1 cellular context compared by ENCODE assay signal in the genomic region with DNA sequence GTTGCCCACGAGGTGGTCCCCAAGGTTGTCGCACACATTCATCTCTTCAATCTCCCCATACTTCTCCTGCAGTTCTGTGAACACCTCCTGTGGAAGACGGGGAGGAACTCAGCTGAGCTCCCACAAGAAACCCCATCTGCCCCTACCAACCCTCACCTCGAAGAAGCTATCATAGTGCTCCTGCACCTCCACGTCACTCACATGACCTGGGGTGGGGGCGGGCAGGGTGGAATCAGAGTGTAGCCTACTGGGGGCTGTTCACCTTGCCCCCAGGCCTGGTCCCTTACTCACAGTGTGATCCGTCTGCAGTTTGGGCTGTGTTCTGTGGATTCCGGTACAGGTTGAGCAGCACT.
TF ChIP-seq lines count a peak whose summit lies in the region.

No MANE protein-coding gene starts in this region.

TF ChIP-seq in HepG2, 621 proteins besides CTCF, POLR2A, EP300 and RAD21:
- TF ChIP-seq CHD2 (IDR thresholded peaks at IDR 0.05; ENCODE audit: low read depth, low read length) (no peak), FOXA1 (IDR thresholded peaks at IDR 0.05) (no peak), FOXA1 (CRISPR knock-in tag; IDR thresholded peaks at IDR 0.05) (no peak), RARG (CRISPR knock-in tag; IDR thresholded peaks at IDR 0.05; ENCODE audit: low read depth) (no peak), ATF4 (CRISPR knock-in tag; IDR thresholded peaks at IDR 0.05) (no peak), ZNF678 (CRISPR knock-in tag; IDR thresholded peaks at IDR 0.05) (no peak), GLI4 (CRISPR knock-in tag; IDR thresholded peaks at IDR 0.05; ENCODE audit: borderline replicate concordance) (no peak), KDM3A (CRISPR knock-in tag; IDR thresholded peaks at IDR 0.05; ENCODE audit: low read depth) (no peak), ATRX (CRISPR knock-in tag; IDR thresholded peaks at IDR 0.05; ENCODE audit: borderline replicate concordance) (no peak), DRAP1 (CRISPR knock-in tag; IDR thresholded peaks at IDR 0.05) (no peak), MATR3 (CRISPR knock-in tag; IDR thresholded peaks at IDR 0.05) (no peak), ZFP90 (CRISPR knock-in tag; IDR thresholded peaks at IDR 0.05; ENCODE audit: borderline replicate concordance) (no peak), SALL1 (CRISPR knock-in tag; IDR thresholded peaks at IDR 0.05) (no peak), TAF15 (IDR thresholded peaks at IDR 0.05; ENCODE audit: low read depth, low read length, poor library complexity, severe bottlenecking) (no peak), ZNF496 (CRISPR knock-in tag; IDR thresholded peaks at IDR 0.05; ENCODE audit: insufficient replicate concordance) (no peak), ZNF550 (CRISPR knock-in tag; IDR thresholded peaks at IDR 0.05; ENCODE audit: borderline replicate concordance) (no peak), ZNF597 (CRISPR knock-in tag; IDR thresholded peaks at IDR 0.05) (no peak), KMT2A (CRISPR knock-in tag; IDR thresholded peaks at IDR 0.05) (no peak), STAG1 (CRISPR knock-in tag; IDR thresholded peaks at IDR 0.05) (no peak), AGO1 (IDR thresholded peaks at IDR 0.05; ENCODE audit: low read depth, low read length, poor library complexity, severe bottlenecking) (no peak)
